In genomic region chr16:49789617-49790016, GRCh38 we compare ENCODE assay signal across 11 cellular contexts.
"Had no signal": no experiment of that assay in that cellular context is flagged by ENCODE, and none has a peak within 500 bp of the region (broad histone marks: within the 10 kb centered on the region; RNA-seq: fewer than 3 reads in every experiment).

No MANE protein-coding gene starts in this region.

- H3K4me3 ChIP-seq: gastrocnemius medialis had no signal

- H3K27me3 ChIP-seq: gastrocnemius medialis had no signal

- H3K4me3 Mint-ChIP-seq: activated B cell treated with CpG ODN at 0.5 μM for 24 hours; stimulated activated memory B cell treated with anti-CD40 and anti-IgM and Interleukin-4, amounts not matched to agents 10 μg/mL and 1 μg/mL and 100 μg/mL, for 72 hours; T-helper 1 cell treated with Interleukin-12 subunit alpha and Interleukin-12 subunit beta and Interleukin-4 antibody, amounts not matched to agents 30 μg/mL and 1 μg/mL, for 36 hours had no signal

- DNase-seq: activated B cell treated with CpG ODN at 0.5 μM for 24 hours; activated effector memory CD4-positive, alpha-beta T cell treated with Interleukin-2 at 50 U/mL for 16 hours; activated T-cell treated with anti-CD3 and anti-CD28 coated beads, Interleukin-2, amount 50 U/mL, for 1 hour; amygdala; gastrocnemius medialis; left ventricle myocardium superior; right cardiac atrium; stimulated activated CD4-positive, alpha-beta T cell treated with anti-CD3 and anti-CD28 coated beads, Interleukin-1b, Interleukin-23, amount 100 ng/mL, for 48 hours had no signal

- H3K9me3 Mint-ChIP-seq: activated naive CD4-positive, alpha-beta T cell treated with anti-CD3 and anti-CD28 coated beads, Interleukin-2, amount 50 U/mL, for 72 hours; stimulated activated memory B cell treated with anti-CD40 and anti-IgM and Interleukin-4, amounts not matched to agents 10 μg/mL and 1 μg/mL and 100 μg/mL, for 72 hours; T-helper 1 cell treated with Interleukin-12 subunit alpha and Interleukin-12 subunit beta and Interleukin-4 antibody, amounts not matched to agents 30 μg/mL and 1 μg/mL, for 36 hours had no signal

- H3K9me3 ChIP-seq: gastrocnemius medialis had no signal

- H3K36me3 Mint-ChIP-seq: activated naive CD4-positive, alpha-beta T cell treated with anti-CD3 and anti-CD28 coated beads, Interleukin-2, amount 50 U/mL, for 72 hours; stimulated activated memory B cell treated with anti-CD40 and anti-IgM and Interleukin-4, amounts not matched to agents 10 μg/mL and 1 μg/mL and 100 μg/mL, for 72 hours had no signal

- ATAC-seq: activated naive CD4-positive, alpha-beta T cell treated with anti-CD3 and anti-CD28 coated beads, Interleukin-2, amount 50 U/mL, for 72 hours; stimulated activated memory B cell treated with anti-CD40 and anti-IgM and Interleukin-4, amounts not matched to agents 10 μg/mL and 1 μg/mL and 100 μg/mL, for 72 hours had no signal

- H3K27ac Mint-ChIP-seq: activated B cell treated with CpG ODN at 0.5 μM for 24 hours; stimulated activated memory B cell treated with anti-CD40 and anti-IgM and Interleukin-4, amounts not matched to agents 10 μg/mL and 1 μg/mL and 100 μg/mL, for 72 hours; T-helper 1 cell treated with Interleukin-12 subunit alpha and Interleukin-12 subunit beta and Interleukin-4 antibody, amounts not matched to agents 30 μg/mL and 1 μg/mL, for 36 hours had no signal

- H3K36me3 ChIP-seq: gastrocnemius medialis had no signal

- H3K4me1 Mint-ChIP-seq: activated B cell treated with CpG ODN at 0.5 μM for 24 hours; stimulated activated memory B cell treated with anti-CD40 and anti-IgM and Interleukin-4, amounts not matched to agents 10 μg/mL and 1 μg/mL and 100 μg/mL, for 72 hours had no signal
